Comparison of ENCODE assay signal across 8 cellular contexts in genomic region chr3:122416966-122417365, GRCh38. TPM values are rescaled to one million over a fixed set of nuclear protein-coding genes. Genes with fewer than 3 reads are reported as not detected.
DNase-seq lines count a peak whose midpoint lies in the region; ATAC-seq lines count a peak whose summit lies in the region.

No MANE protein-coding gene starts in this region.

- peak overlapping the region; percentile 90 for H3K27ac ChIP-seq in muscle layer of duodenum (ENCODE audit: low read length)

- DNase-seq in ACHN (peak; percentile 34), HPDE6-E6E7 (ENCODE audit: extremely low spot score) (no peak), cerebellar nuclear complex (lab: John Stamatoyannopoulos, UW) (no peak)
- no peak for DNase-seq in Jurkat, Clone E6-1 (ENCODE audit: low read depth, low spot score)
- no peak for DNase-seq in central memory CD8-positive, alpha-beta T cell (ENCODE audit: low spot score in 2 of 2)

- ATAC-seq in central memory CD8-positive, alpha-beta T cell (replicated peaks; ENCODE audit: extremely low read depth, poor library complexity, severe bottlenecking), result no peak
- ATAC-seq in HG03039 (IDR thresholded peaks at IDR 0.05; ENCODE audit: unreplicated experiment) (no peak), GM19395 (IDR thresholded peaks at IDR 0.05; ENCODE audit: unreplicated experiment) (no peak)

- peaks cover 7% of the 10 kb centered on the region in 2 donors for H3K36me3 ChIP-seq in muscle layer of duodenum (ENCODE audit: control insufficient read depth in 1 of 2, insufficient read depth in 2 of 2, low read length in 2 of 2)

- H3K4me1 Mint-ChIP-seq in central memory CD8-positive, alpha-beta T cell, result peaks cover 45% of the 10 kb centered on the region

- no peaks in the 10 kb centered on the region for H3K9me3 Mint-ChIP-seq in central memory CD8-positive, alpha-beta T cell

- peaks cover 37% of the 10 kb centered on the region for H3K36me3 Mint-ChIP-seq in central memory CD8-positive, alpha-beta T cell (ENCODE audit: insufficient read depth)

- peaks cover 4 to 25% of the 10 kb centered on the region in 2 donors for H3K4me1 ChIP-seq in muscle layer of duodenum (ENCODE audit: control insufficient read depth in 1 of 2, insufficient read depth in 2 of 2, low read length in 2 of 2)

- no peaks in the 10 kb centered on the region for H3K27me3 ChIP-seq in muscle layer of duodenum (ENCODE audit: low read depth, low read length)

- peak overlapping the region; percentile 96 for H3K4me3 Mint-ChIP-seq in central memory CD8-positive, alpha-beta T cell

- no peaks in the 10 kb centered on the region for H3K9me3 ChIP-seq in muscle layer of duodenum (ENCODE audit: control insufficient read depth in 1 of 2, low read length in 2 of 2)

- H3K27ac Mint-ChIP-seq in central memory CD8-positive, alpha-beta T cell (ENCODE audit: low read depth), result peak overlapping the region; percentile 98

- H3K27me3 Mint-ChIP-seq in central memory CD8-positive, alpha-beta T cell, result no peaks in the 10 kb centered on the region

- in situ Hi-C loops in ACHN (cut with HindIII; ENCODE audit: low pct_ligation_motif_present, low pct_unique_long_range_greater_than_20kb, low sequenced_read_pairs), result no loop called here

- H3K4me3 ChIP-seq in Jurkat, Clone E6-1 (ENCODE audit: low read length), result peak overlapping the region; percentile 80
- peak overlapping the region; percentile 86 to 94 for H3K4me3 ChIP-seq in muscle layer of duodenum (ENCODE audit: low read depth in 1 of 2, low read length in 2 of 2)

RNA-seq across cellular contexts. Expression of gene WDR5B, which starts 1.1 kb away (rescaled TPM):
- 4.2 TPM for polyA plus RNA-seq in Jurkat, Clone E6-1 (2012; ENCODE audit: insufficient read depth, insufficient read length)

RNA-seq across cellular contexts. Expression of gene FAM162A, which starts 33.0 kb away (rescaled TPM):
- polyA plus RNA-seq in Jurkat, Clone E6-1 (2012; ENCODE audit: insufficient read depth, insufficient read length), result 175 TPM

RNA-seq across cellular contexts. Expression of gene MIX23, which starts 33.9 kb away (rescaled TPM):
- 86.1 TPM for polyA plus RNA-seq in Jurkat, Clone E6-1 (2012; ENCODE audit: insufficient read depth, insufficient read length)
